1 cellular context compared by ENCODE assay signal in the genomic region with DNA sequence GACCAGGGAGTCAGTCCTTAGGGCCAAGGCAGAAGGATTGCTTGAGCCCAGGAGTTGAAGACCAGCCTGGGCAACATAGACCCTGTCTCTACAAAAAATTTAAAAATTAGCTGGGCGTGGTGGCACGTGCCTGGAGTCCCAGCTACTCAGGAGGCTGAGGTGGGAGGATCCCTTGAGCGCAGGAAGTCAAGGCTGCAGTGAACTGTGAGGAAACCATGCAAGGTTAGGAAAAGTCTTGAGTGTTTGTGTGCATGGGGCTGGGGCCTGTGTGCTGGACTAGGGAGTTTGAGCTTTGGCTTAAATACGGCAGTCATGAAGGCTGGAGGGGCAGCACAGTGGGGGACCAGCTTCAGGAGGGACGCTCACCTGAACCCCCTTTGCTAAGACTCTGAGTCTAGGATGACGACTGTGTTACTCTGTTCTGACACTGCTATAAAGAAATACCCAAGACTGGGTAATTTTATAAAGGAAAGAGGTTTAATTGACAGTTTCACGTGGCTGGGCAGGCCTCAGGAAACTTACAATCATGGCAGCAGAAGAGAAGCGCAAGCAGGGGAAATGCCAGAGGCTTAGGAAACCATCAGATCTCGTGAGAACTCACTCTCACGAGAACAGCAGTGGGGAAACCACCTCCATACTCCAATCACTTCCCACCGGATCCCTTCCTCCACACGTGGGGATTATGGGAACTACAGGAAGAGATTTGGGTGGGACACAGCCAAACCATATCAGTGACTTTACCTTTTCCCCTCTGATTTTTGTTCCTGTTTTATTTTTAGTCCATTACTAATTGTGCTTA.
TF ChIP-seq lines count a peak whose summit lies in the region.

No MANE protein-coding gene starts in this region.

TF ChIP-seq in K562, 482 proteins besides CTCF, POLR2A, EP300 and RAD21:
- TF ChIP-seq CHD2 (IDR thresholded peaks at IDR 0.05; ENCODE audit: low read depth, low read length) (peak; percentile 76), CREB1 (IDR thresholded peaks at IDR 0.05) (peak; percentile 15; the same call in 1 of the 2 replicates), CREB1 (CRISPR knock-in tag; IDR thresholded peaks at IDR 0.05) (no peak), POLR2AphosphoS2 (IDR thresholded peaks at IDR 0.05; ENCODE audit: low read length) (peak; percentile 80; the same call in 1 of the 2 replicates), MTA3 (IDR thresholded peaks at IDR 0.05; ENCODE audit: borderline replicate concordance) (no peak), THRAP3 (IDR thresholded peaks at IDR 0.05; ENCODE audit: borderline replicate concordance) (0 out of 2 replicates have a peak, but pooled peaks have one; percentile 16), SIRT6 (IDR thresholded peaks at IDR 0.05; ENCODE audit: low read depth, low read length) (peak; percentile 69), POLR2B (IDR thresholded peaks at IDR 0.05; ENCODE audit: low read depth, partially characterized antibody) (peak; percentile 80), MYNN (IDR thresholded peaks at IDR 0.05) (peak; percentile 59; the same call in 1 of the 2 replicates), MYNN (CRISPR knock-in tag; IDR thresholded peaks at IDR 0.05) (no peak), POLR2G (IDR thresholded peaks at IDR 0.05; ENCODE audit: low read depth, low read length) (peak; percentile 39), SUPT5H (IDR thresholded peaks at IDR 0.05) (peak; percentile 79)
- TF ChIP-seq, protein P1, sequence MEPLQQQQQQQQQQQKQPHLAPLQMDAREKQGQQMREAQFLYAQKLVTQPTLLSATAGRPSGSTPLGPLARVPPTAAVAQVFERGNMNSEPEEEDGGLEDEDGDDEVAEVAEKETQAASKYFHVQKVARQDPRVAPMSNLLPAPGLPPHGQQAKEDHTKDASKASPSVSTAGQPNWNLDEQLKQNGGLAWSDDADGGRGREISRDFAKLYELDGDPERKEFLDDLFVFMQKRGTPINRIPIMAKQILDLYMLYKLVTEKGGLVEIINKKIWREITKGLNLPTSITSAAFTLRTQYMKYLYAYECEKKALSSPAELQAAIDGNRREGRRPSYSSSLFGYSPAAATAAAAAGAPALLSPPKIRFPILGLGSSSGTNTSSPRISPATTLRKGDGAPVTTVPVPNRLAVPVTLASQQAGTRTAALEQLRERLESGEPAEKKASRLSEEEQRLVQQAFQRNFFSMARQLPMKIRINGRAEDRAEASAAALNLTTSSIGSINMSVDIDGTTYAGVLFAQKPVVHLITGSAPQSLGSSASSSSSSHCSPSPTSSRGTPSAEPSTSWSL (CRISPR knock-in tag; IDR thresholded peaks at IDR 0.05; ENCODE audit: borderline replicate concordance): no peak
TF ChIP-seq in K562: peak in this region for 9.
